Comparison of ENCODE assay signal across 32 cellular contexts in the genomic region with DNA sequence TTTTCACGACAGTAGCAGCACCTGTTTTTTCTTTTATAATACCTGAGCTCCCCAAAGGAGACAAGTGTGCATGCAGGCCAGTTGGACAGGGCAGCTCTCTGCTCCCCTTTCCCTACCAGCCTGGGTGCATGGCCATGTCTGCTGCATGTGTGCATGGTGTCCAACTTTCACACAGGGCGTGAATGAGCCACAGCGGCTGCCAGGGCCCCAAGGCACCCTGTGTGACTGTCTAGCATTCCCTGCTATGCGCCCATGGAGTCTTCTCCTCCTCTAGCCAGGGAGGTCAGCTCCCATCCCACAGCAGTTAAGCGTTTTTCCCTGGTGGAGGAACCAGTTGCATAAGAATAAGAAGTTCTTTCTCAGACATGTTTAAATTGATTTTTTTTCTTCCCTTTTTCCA. TPM values are rescaled to one million over a fixed set of nuclear protein-coding genes. Genes with fewer than 3 reads are reported as not detected.
"Had no signal": no experiment of that assay in that cellular context is flagged by ENCODE, and none has a peak within 500 bp of the region (broad histone marks: within the 10 kb centered on the region; RNA-seq: fewer than 3 reads in every experiment).

No MANE protein-coding gene starts in this region.

- H3K27ac ChIP-seq: adrenal gland, body of pancreas, breast epithelium, SJCRH30, SK-N-MC had no signal

- H3K4me1 ChIP-seq: adrenal gland, body of pancreas, breast epithelium, SJCRH30 had no signal

- H3K27ac Mint-ChIP-seq: activated B cell treated with CpG ODN at 0.5 μM for 24 hours; activated CD4-positive, alpha-beta memory T cell treated with anti-CD3 and anti-CD28 coated beads for 36 hours; activated naive CD4-positive, alpha-beta T cell treated with anti-CD3 and anti-CD28 coated beads for 36 hours; activated naive CD4-positive, alpha-beta T cell treated with anti-CD3 and anti-CD28 coated beads, Interleukin-2, amount 50 U/mL, for 72 hours; activated T-helper 1 cell treated with anti-CD3 and anti-CD28 coated beads, Interleukin-12 subunit alpha, Interleukin-12 subunit beta, Interleukin-2, Interleukin-4 antibody, amounts not matched to agents 30 ng/mL and 10 ng/mL and 1 ng/mL, durations not matched to agents 14 hours and 24 hours and 36 hours; T-helper 1 cell treated with Interleukin-12 subunit alpha and Interleukin-12 subunit beta and Interleukin-4 antibody, amounts not matched to agents 30 μg/mL and 1 μg/mL, for 36 hours; T-helper 2 cell treated with Interferon-gamma antibody and Interleukin-4, amounts not matched to agents 5 μg/mL and 100 μg/mL, for 36 hours had no signal

- H3K4me3 Mint-ChIP-seq: activated B cell treated with CpG ODN at 0.5 μM for 24 hours; activated CD4-positive, alpha-beta memory T cell treated with anti-CD3 and anti-CD28 coated beads for 36 hours; activated naive CD4-positive, alpha-beta T cell treated with anti-CD3 and anti-CD28 coated beads for 36 hours; activated T-cell treated with anti-CD3 and anti-CD28 coated beads, Interleukin-2, amount 50 U/mL, for 4 hours; activated T-helper 1 cell treated with anti-CD3 and anti-CD28 coated beads, Interleukin-12 subunit alpha, Interleukin-12 subunit beta, Interleukin-2, Interleukin-4 antibody, amounts not matched to agents 30 ng/mL and 10 ng/mL and 1 ng/mL, durations not matched to agents 14 hours and 24 hours and 36 hours; T-helper 1 cell treated with Interleukin-12 subunit alpha and Interleukin-12 subunit beta and Interleukin-4 antibody, amounts not matched to agents 30 μg/mL and 1 μg/mL, for 36 hours; T-helper 2 cell treated with Interferon-gamma antibody and Interleukin-4, amounts not matched to agents 5 μg/mL and 100 μg/mL, for 36 hours had no signal

- H3K36me3 ChIP-seq: adrenal gland, breast epithelium, SJCRH30 had no signal

- H3K9me3 ChIP-seq: body of pancreas, SJCRH30 had no signal

- H3K4me3 ChIP-seq: adrenal gland, body of pancreas, breast epithelium, SJCRH30, SK-N-MC had no signal

- H3K27me3 Mint-ChIP-seq: activated B cell treated with CpG ODN at 0.5 μM for 24 hours; activated CD4-positive, alpha-beta memory T cell treated with anti-CD3 and anti-CD28 coated beads for 36 hours had no signal

- DNase-seq: activated B cell treated with CpG ODN at 0.5 μM for 24 hours; activated CD4-positive, alpha-beta memory T cell treated with anti-CD3 and anti-CD28 coated beads for 36 hours; activated CD4-positive, alpha-beta T cell treated with anti-CD3 and anti-CD28 coated beads for 4 hours; activated CD4-positive, alpha-beta T cell treated with anti-CD3 and anti-CD28 coated beads, Interleukin-2, amount 50 U/mL, for 1 hour; activated CD4-positive, CD25-positive, alpha-beta regulatory T cell treated with anti-CD3 and anti-CD28 coated beads, Interleukin-2, amount 50 U/mL, for 72 hours; activated CD8-positive, alpha-beta memory T cell treated with anti-CD3 and anti-CD28 coated beads, Interleukin-2, amount 50 U/mL, for 4 hours; activated gamma-delta T cell treated with Interleukin-2 at 50 U/mL for 16 hours; activated naive CD4-positive, alpha-beta T cell treated with anti-CD3 and anti-CD28 coated beads for 36 hours; activated T-cell treated with anti-CD3 and anti-CD28 coated beads for 4 hours; activated T-cell treated with anti-CD3 and anti-CD28 coated beads, Interleukin-2, amount 50 U/mL, for 4 hours; adrenal gland; body of pancreas; NCI-H1092 treated with DMSO at 0.1 percent for 48 hours; NCI-H1417; NCI-H146; NCI-H187; NCI-H2081; NCI-H226; NCI-H446 treated with DMSO at 0.1 percent for 48 hours; NCI-H524; SHP77; SJCRH30 had no signal

- FAIRE-seq: astrocyte had no signal

- H3K27me3 ChIP-seq: adrenal gland, body of pancreas, breast epithelium, SJCRH30 had no signal

- H3K36me3 Mint-ChIP-seq: activated CD4-positive, alpha-beta memory T cell treated with anti-CD3 and anti-CD28 coated beads for 36 hours; activated naive CD4-positive, alpha-beta T cell treated with anti-CD3 and anti-CD28 coated beads, Interleukin-2, amount 50 U/mL, for 72 hours had no signal

- H3K4me1 Mint-ChIP-seq: activated B cell treated with CpG ODN at 0.5 μM for 24 hours had no signal

- ATAC-seq: activated naive CD4-positive, alpha-beta T cell treated with anti-CD3 and anti-CD28 coated beads, Interleukin-2, amount 50 U/mL, for 72 hours; activated T-cell treated with anti-CD3 and anti-CD28 coated beads, Interleukin-2, amount 50 U/mL, for 4 hours; body of pancreas had no signal

- H3K9me3 Mint-ChIP-seq: activated T-helper 1 cell treated with anti-CD3 and anti-CD28 coated beads, Interleukin-12 subunit alpha, Interleukin-12 subunit beta, Interleukin-2, Interleukin-4 antibody, amounts not matched to agents 30 ng/mL and 10 ng/mL and 1 ng/mL, durations not matched to agents 14 hours and 24 hours and 36 hours; T-helper 1 cell treated with Interleukin-12 subunit alpha and Interleukin-12 subunit beta and Interleukin-4 antibody, amounts not matched to agents 30 μg/mL and 1 μg/mL, for 36 hours; T-helper 2 cell treated with Interferon-gamma antibody and Interleukin-4, amounts not matched to agents 5 μg/mL and 100 μg/mL, for 36 hours had no signal

RNA-seq across cellular contexts. Expression of a gene that starts 20.7 kb away (rescaled TPM):
- total RNA-seq: activated B cell treated with CpG ODN at 0.5 μM for 24 hours; activated CD4-positive, alpha-beta memory T cell treated with anti-CD3 and anti-CD28 coated beads for 36 hours; activated naive CD4-positive, alpha-beta T cell treated with anti-CD3 and anti-CD28 coated beads for 36 hours; activated naive CD4-positive, alpha-beta T cell treated with anti-CD3 and anti-CD28 coated beads, Interleukin-2, amount 50 U/mL, for 72 hours; activated T-cell treated with anti-CD3 and anti-CD28 coated beads, Interleukin-2, amount 50 U/mL, for 4 hours; activated T-helper 1 cell treated with anti-CD3 and anti-CD28 coated beads, Interleukin-12 subunit alpha, Interleukin-12 subunit beta, Interleukin-2, Interleukin-4 antibody, amounts not matched to agents 30 ng/mL and 10 ng/mL and 1 ng/mL, durations not matched to agents 14 hours and 24 hours and 36 hours; adrenal gland; astrocyte; body of pancreas; breast epithelium; cardiac septum; M059J; RPMI7951; SJCRH30 had no signal
- polyA plus RNA-seq: adrenal gland had no signal

RNA-seq across cellular contexts. Expression of a gene that starts 22.8 kb away (rescaled TPM):
- total RNA-seq: activated B cell treated with CpG ODN at 0.5 μM for 24 hours; activated CD4-positive, alpha-beta memory T cell treated with anti-CD3 and anti-CD28 coated beads for 36 hours; activated naive CD4-positive, alpha-beta T cell treated with anti-CD3 and anti-CD28 coated beads for 36 hours; activated naive CD4-positive, alpha-beta T cell treated with anti-CD3 and anti-CD28 coated beads, Interleukin-2, amount 50 U/mL, for 72 hours; activated T-cell treated with anti-CD3 and anti-CD28 coated beads, Interleukin-2, amount 50 U/mL, for 4 hours; activated T-helper 1 cell treated with anti-CD3 and anti-CD28 coated beads, Interleukin-12 subunit alpha, Interleukin-12 subunit beta, Interleukin-2, Interleukin-4 antibody, amounts not matched to agents 30 ng/mL and 10 ng/mL and 1 ng/mL, durations not matched to agents 14 hours and 24 hours and 36 hours; adrenal gland; astrocyte; body of pancreas; breast epithelium; cardiac septum; M059J; RPMI7951; SJCRH30 had no signal
- polyA plus RNA-seq: adrenal gland had no signal

RNA-seq across cellular contexts. Expression of a gene that starts 37.5 kb away (rescaled TPM):
- total RNA-seq: activated CD4-positive, alpha-beta memory T cell treated with anti-CD3 and anti-CD28 coated beads for 36 hours; activated naive CD4-positive, alpha-beta T cell treated with anti-CD3 and anti-CD28 coated beads for 36 hours; activated T-cell treated with anti-CD3 and anti-CD28 coated beads, Interleukin-2, amount 50 U/mL, for 4 hours; activated T-helper 1 cell treated with anti-CD3 and anti-CD28 coated beads, Interleukin-12 subunit alpha, Interleukin-12 subunit beta, Interleukin-2, Interleukin-4 antibody, amounts not matched to agents 30 ng/mL and 10 ng/mL and 1 ng/mL, durations not matched to agents 14 hours and 24 hours and 36 hours; astrocyte; body of pancreas; breast epithelium; cardiac septum; M059J; RPMI7951; SJCRH30 had no signal
- polyA plus RNA-seq: adrenal gland had no signal

RNA-seq across cellular contexts. Expression of a gene that starts 56.7 kb away (rescaled TPM):
- total RNA-seq: activated B cell treated with CpG ODN at 0.5 μM for 24 hours; activated CD4-positive, alpha-beta memory T cell treated with anti-CD3 and anti-CD28 coated beads for 36 hours; activated naive CD4-positive, alpha-beta T cell treated with anti-CD3 and anti-CD28 coated beads for 36 hours; activated naive CD4-positive, alpha-beta T cell treated with anti-CD3 and anti-CD28 coated beads, Interleukin-2, amount 50 U/mL, for 72 hours; activated T-cell treated with anti-CD3 and anti-CD28 coated beads, Interleukin-2, amount 50 U/mL, for 4 hours; activated T-helper 1 cell treated with anti-CD3 and anti-CD28 coated beads, Interleukin-12 subunit alpha, Interleukin-12 subunit beta, Interleukin-2, Interleukin-4 antibody, amounts not matched to agents 30 ng/mL and 10 ng/mL and 1 ng/mL, durations not matched to agents 14 hours and 24 hours and 36 hours; adrenal gland; astrocyte; body of pancreas; breast epithelium; cardiac septum; M059J; RPMI7951; SJCRH30 had no signal
- polyA plus RNA-seq: adrenal gland had no signal
